12 cellular contexts compared by ENCODE assay signal in the genomic region with DNA sequence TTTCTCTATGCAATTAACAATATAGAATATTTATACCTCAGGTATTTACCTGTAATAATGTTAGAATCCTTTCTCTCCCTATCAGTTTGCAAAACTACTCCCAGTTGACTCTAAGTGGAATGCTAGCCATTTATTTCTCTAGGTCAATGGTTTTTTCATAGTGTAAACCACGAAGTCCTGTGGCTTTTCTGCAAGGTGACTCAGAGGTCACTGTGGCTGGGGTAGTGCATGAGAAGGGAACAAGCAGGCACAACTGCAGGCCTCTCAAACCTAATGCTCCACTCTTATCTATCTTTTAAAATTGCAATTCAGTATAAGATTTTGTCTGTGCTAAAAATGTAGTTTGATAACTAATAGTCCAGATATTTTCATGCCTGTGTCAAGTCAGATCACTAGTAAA.
DNase-seq lines count a peak whose midpoint lies in the region; ATAC-seq and TF ChIP-seq lines count a peak whose summit lies in the region.
"Had no signal": no experiment of that assay in that cellular context is flagged by ENCODE, and none has a peak within 500 bp of the region (broad histone marks: within the 10 kb centered on the region; RNA-seq: fewer than 3 reads in every experiment).

No MANE protein-coding gene starts in this region.

- CTCF ChIA-PET in activated CD4-positive, alpha-beta memory T cell treated with anti-CD3 and anti-CD28 coated beads, Interleukin-2, amount 10 ng/mL, durations not matched to agents 7 days and 5 days (lab: Charles Lee) = no interaction called here

- no peak overlapping the region for H3K4me3 ChIP-seq in AG10803 (ENCODE audit: low read length)
- H3K4me3 ChIP-seq: Peyer's patch, psoas muscle had no signal

- peak; percentile 45 for ATAC-seq in HG02623 (IDR thresholded peaks at IDR 0.05; ENCODE audit: unreplicated experiment)
- no peak for ATAC-seq in GM18502 (IDR thresholded peaks at IDR 0.05; ENCODE audit: poor library complexity, unreplicated experiment)
- no peak for ATAC-seq in GM19351 (IDR thresholded peaks at IDR 0.05; ENCODE audit: unreplicated experiment)
- ATAC-seq: psoas muscle had no signal

- H3K36me3 Mint-ChIP-seq in activated CD4-positive, alpha-beta memory T cell treated with anti-CD3 and anti-CD28 coated beads, Interleukin-2, amount 10 ng/mL, durations not matched to agents 7 days and 5 days (ENCODE audit: low read depth) = peaks cover 17% of the 10 kb centered on the region

- no peaks in the 10 kb centered on the region for H3K27me3 Mint-ChIP-seq in activated CD4-positive, alpha-beta memory T cell treated with anti-CD3 and anti-CD28 coated beads, Interleukin-2, amount 10 ng/mL, durations not matched to agents 7 days and 5 days
- H3K27me3 Mint-ChIP-seq: CD8-positive, alpha-beta memory T cell had no signal

- DNase-seq in AG10803 (ENCODE audit: low read depth) = peak; percentile 61
- peak; percentile 22 for DNase-seq in activated CD4-positive, alpha-beta memory T cell treated with anti-CD3 and anti-CD28 coated beads, Interleukin-2, amount 10 ng/mL, durations not matched to agents 7 days and 5 days
- peak; percentile 59 for DNase-seq in islet precursor cell
- DNase-seq in NCI-H526 treated with DMSO at 0.1 percent for 48 hours (lab: John Stamatoyannopoulos, UW) = no peak
- no peak for DNase-seq in GOT3 (lab: John Stamatoyannopoulos, UW)
- DNase-seq: CD8-positive, alpha-beta memory T cell; glutamatergic neuron; Peyer's patch; psoas muscle had no signal

- no peak overlapping the region for H3K4me3 Mint-ChIP-seq in activated CD4-positive, alpha-beta memory T cell treated with anti-CD3 and anti-CD28 coated beads, Interleukin-2, amount 10 ng/mL, durations not matched to agents 7 days and 5 days
- H3K4me3 Mint-ChIP-seq: CD8-positive, alpha-beta memory T cell had no signal

- no peak overlapping the region for H3K27ac Mint-ChIP-seq in activated CD4-positive, alpha-beta memory T cell treated with anti-CD3 and anti-CD28 coated beads, Interleukin-2, amount 10 ng/mL, durations not matched to agents 7 days and 5 days
- H3K27ac Mint-ChIP-seq: CD8-positive, alpha-beta memory T cell had no signal

- POLR2A ChIA-PET in activated CD4-positive, alpha-beta memory T cell treated with anti-CD3 and anti-CD28 coated beads, Interleukin-2, amount 10 ng/mL, durations not matched to agents 7 days and 5 days (lab: Charles Lee) = no interaction called here

- no peak for TF ChIP-seq CTCF in AG10803 (conservative IDR thresholded peaks at IDR 0.05; ENCODE audit: low read length)

- H3K4me1 Mint-ChIP-seq in activated CD4-positive, alpha-beta memory T cell treated with anti-CD3 and anti-CD28 coated beads, Interleukin-2, amount 10 ng/mL, durations not matched to agents 7 days and 5 days = peaks cover 23% of the 10 kb centered on the region

- no peaks in the 10 kb centered on the region for H3K9me3 Mint-ChIP-seq in activated CD4-positive, alpha-beta memory T cell treated with anti-CD3 and anti-CD28 coated beads, Interleukin-2, amount 10 ng/mL, durations not matched to agents 7 days and 5 days
- H3K9me3 Mint-ChIP-seq: CD8-positive, alpha-beta memory T cell had no signal

Comparison
In these comparisons a context has a peak if more than half of its experiments do, and no peak if none do; other contexts are left out.
1. DNase-seq: peak in AG10803 (single experiment), activated CD4-positive, alpha-beta memory T cell treated with anti-CD3 and anti-CD28 coated beads, Interleukin-2, amount 10 ng/mL, durations not matched to agents 7 days and 5 days (single experiment) and islet precursor cell (single experiment); none in NCI-H526 treated with DMSO at 0.1 percent for 48 hours (single experiment) and GOT3 (single experiment).